Comparison of ENCODE assay signal across 13 cellular contexts in the genomic region with DNA sequence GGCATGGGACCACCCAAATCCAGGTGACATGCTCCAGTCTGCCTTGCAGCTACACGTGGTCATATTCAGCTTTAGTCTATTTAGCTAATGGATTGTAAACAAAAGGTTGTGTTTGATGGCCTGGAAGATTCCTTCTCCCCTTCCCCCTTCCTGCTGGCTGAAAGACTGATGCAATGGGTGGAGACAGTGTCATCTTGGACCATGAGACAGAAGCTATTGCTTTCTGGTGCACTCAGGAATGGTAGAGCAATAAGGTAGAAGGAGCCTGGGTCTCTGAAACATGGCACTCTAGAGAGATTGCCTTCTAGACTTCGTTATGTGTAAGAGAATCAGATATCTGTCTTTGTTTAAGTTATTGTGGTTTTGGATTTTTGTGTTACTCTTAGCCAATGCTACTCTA. TPM values are rescaled to one million over a fixed set of nuclear protein-coding genes. Genes with fewer than 3 reads are reported as not detected.
DNase-seq lines count a peak whose midpoint lies in the region; ATAC-seq and TF ChIP-seq lines count a peak whose summit lies in the region.
"Had no signal": no experiment of that assay in that cellular context is flagged by ENCODE, and none has a peak within 500 bp of the region (broad histone marks: within the 10 kb centered on the region; RNA-seq: fewer than 3 reads in every experiment).

No MANE protein-coding gene starts in this region.

- no peak overlapping the region for H2BK20ac ChIP-seq in H9 (ENCODE audit: low read depth, low read length, poor library complexity, severe bottlenecking)

- H3K9me3 ChIP-seq in H9 (ENCODE audit: control insufficient read depth, low read depth, low read length) (no peaks in the 10 kb centered on the region), WERI-Rb-1 (ENCODE audit: severe bottlenecking) (no peaks in the 10 kb centered on the region)
- H3K9me3 ChIP-seq: Caco-2 had no signal

- H3K36me3 Mint-ChIP-seq in GM23338 (ENCODE audit: low read depth): peaks cover 6% of the 10 kb centered on the region; the same call in 1 of the 3 replicates
- H3K36me3 Mint-ChIP-seq in H9 (ENCODE audit: insufficient read depth in 1 of 3, low read depth in 3 of 3): 0 out of 7 replicates have a peak, but pooled peaks cover 0 to 2% (median 0%) of the 10 kb centered on the region in 3 experiments
- H3K36me3 Mint-ChIP-seq in glutamatergic neuron (ENCODE audit: unreplicated experiment): no peaks in the 10 kb centered on the region

- no peaks in the 10 kb centered on the region for H3F3A ChIP-seq in GM23338 (replicated peaks; ENCODE audit: low read depth)

- H3K27me3 Mint-ChIP-seq in GM23338 (ENCODE audit: insufficient read depth, low read depth, poor library complexity) (no peaks in the 10 kb centered on the region), H9 (ENCODE audit: low read depth) (no peaks in the 10 kb centered on the region), glutamatergic neuron (ENCODE audit: unreplicated experiment) (no peaks in the 10 kb centered on the region)
- H3K27me3 Mint-ChIP-seq: CD4-positive, alpha-beta T cell had no signal

- H3K4ac ChIP-seq in H9 (ENCODE audit: low read depth, low read length): no peak overlapping the region

- peak overlapping the region; percentile 85 for H3K27ac Mint-ChIP-seq in GM23338
- 0 out of 7 replicates have a peak overlapping the region, but pooled peaks of 1 of the 3 experiments have one; percentile 46 for H3K27ac Mint-ChIP-seq in H9
- peak overlapping the region; percentile 67 for H3K27ac Mint-ChIP-seq in glutamatergic neuron (ENCODE audit: unreplicated experiment)
- H3K27ac Mint-ChIP-seq: CD4-positive, alpha-beta T cell had no signal

- WGBS in H9 (ENCODE audit: extremely low coverage, insufficient read length, low lambda C conversion rate): no CpG with 5 or more reads among the region's 2 CpGs

- no peak overlapping the region for H4K8ac ChIP-seq in H9 (replicated peaks; ENCODE audit: insufficient read length, low read depth, low read length)

- H3T11ph ChIP-seq in H9 (ENCODE audit: low read length): no peak overlapping the region

- H3K56ac ChIP-seq in H9 (ENCODE audit: insufficient read length, low read depth, low read length): no peak overlapping the region

- H3K27me3 ChIP-seq in GM23338 (ENCODE audit: insufficient read depth) (no peaks in the 10 kb centered on the region), H9 (ENCODE audit: insufficient read depth, low read length) (no peaks in the 10 kb centered on the region), WERI-Rb-1 (ENCODE audit: insufficient read depth, low read depth, severe bottlenecking) (no peaks in the 10 kb centered on the region)

- no peak overlapping the region for H3K4me3 ChIP-seq in GM23338
- no peak overlapping the region for H3K4me3 ChIP-seq in WERI-Rb-1 (ENCODE audit: low read depth, low read length)

- no peak overlapping the region for H3K18ac ChIP-seq in H9 (ENCODE audit: insufficient read length, low read depth, low read length)

- H4K91ac ChIP-seq in H9 (ENCODE audit: insufficient read length, low read depth, low read length): no peak overlapping the region

- H3K4me1 Mint-ChIP-seq in GM23338 (peaks cover 12% of the 10 kb centered on the region), H9 (peaks cover 3 to 4% of the 10 kb centered on the region in 2 experiments; a peak in 3 of 4 replicates), glutamatergic neuron (ENCODE audit: low read depth, unreplicated experiment) (peaks cover 20% of the 10 kb centered on the region)

- H3K36me3 ChIP-seq in GM23338 (ENCODE audit: insufficient read depth) (no peaks in the 10 kb centered on the region), WERI-Rb-1 (no peaks in the 10 kb centered on the region)

- H4K20me1 ChIP-seq in GM23338 (replicated peaks; ENCODE audit: insufficient read depth) (no peaks in the 10 kb centered on the region), H9 (ENCODE audit: control insufficient read depth, insufficient read depth, insufficient read length) (no peaks in the 10 kb centered on the region)

- H2AK5ac ChIP-seq in H9 (ENCODE audit: insufficient read length, low read length): peak overlapping the region; percentile 80

- H3K4me1 ChIP-seq in GM23338 (ENCODE audit: insufficient read depth): peaks cover 6% of the 10 kb centered on the region
- peaks cover 5% of the 10 kb centered on the region; the same call in 1 of the 2 replicates for H3K4me1 ChIP-seq in H9 (ENCODE audit: insufficient read depth, low read length)
- H3K4me1 ChIP-seq: Caco-2 had no signal

- TF ChIP-seq CTCF in GM23338 (conservative IDR thresholded peaks at IDR 0.05; ENCODE audit: low read depth in 2 of 2) (no peak), H9 (conservative IDR thresholded peaks at IDR 0.05) (no peak), glutamatergic neuron (IDR thresholded peaks at IDR 0.05; ENCODE audit: partially characterized antibody, unreplicated experiment) (no peak), WERI-Rb-1 (IDR thresholded peaks at IDR 0.05; ENCODE audit: low read depth, low read length) (no peak)

- H2BK120ac ChIP-seq in H9 (ENCODE audit: low read depth, low read length, poor library complexity, severe bottlenecking): no peak overlapping the region

- 0 out of 2 replicates have a peak, but pooled peaks cover 4% of the 10 kb centered on the region for H3K9me2 ChIP-seq in GM23338 (ENCODE audit: insufficient read depth)

- no peaks in the 10 kb centered on the region for H3K23me2 ChIP-seq in H9 (ENCODE audit: insufficient read length, low read depth, low read length, poor library complexity, severe bottlenecking)

- no peak overlapping the region for H2AFZ ChIP-seq in GM23338
- no peak overlapping the region for H2AFZ ChIP-seq in H9 (ENCODE audit: low read length)

- H3K4me3 Mint-ChIP-seq in GM23338 (no peak overlapping the region), H9 (no peak overlapping the region), glutamatergic neuron (ENCODE audit: unreplicated experiment) (peak overlapping the region; percentile 35)
- H3K4me3 Mint-ChIP-seq: CD4-positive, alpha-beta T cell had no signal

- no peak overlapping the region for H3K23ac ChIP-seq in H9 (ENCODE audit: insufficient read length, low read depth, low read length)

- ATAC-seq in GM23338 (no peak), GM21786 (IDR thresholded peaks at IDR 0.05; ENCODE audit: unreplicated experiment) (no peak)

- H2BK12ac ChIP-seq in H9 (ENCODE audit: insufficient read length, low read depth, low read length): no peak overlapping the region

- H3K9me3 Mint-ChIP-seq in GM23338: no peaks in the 10 kb centered on the region
- H3K9me3 Mint-ChIP-seq in H9: no peaks in the 10 kb centered on the region
- peaks cover 6% of the 10 kb centered on the region for H3K9me3 Mint-ChIP-seq in glutamatergic neuron (ENCODE audit: unreplicated experiment)
- H3K9me3 Mint-ChIP-seq: CD4-positive, alpha-beta T cell had no signal

- H3K4me2 ChIP-seq in GM23338 (no peak overlapping the region), H9 (ENCODE audit: insufficient read depth, insufficient read length, low read length) (no peak overlapping the region)

- no peak overlapping the region for H4K5ac ChIP-seq in H9 (ENCODE audit: insufficient read length, low read depth, low read length)

- H3K14ac ChIP-seq in H9 (ENCODE audit: insufficient read depth, low read length): no peak overlapping the region

- H2BK5ac ChIP-seq in H9 (ENCODE audit: insufficient read length, low read length): no peak overlapping the region

- DNase-seq in GM23338 (ENCODE audit: low spot score) (no peak), H9 (no peak), OCI-M1 (lab: John Stamatoyannopoulos, UW) (peak; percentile 10), glutamatergic neuron (no peak), NCI-H226 (no peak), WERI-Rb-1 (no peak)
- DNase-seq: ACHN; CD4-positive, alpha-beta T cell; HCEC 1CT had no signal

- H3K79me1 ChIP-seq in H9 (ENCODE audit: insufficient read depth, low read depth, low read length, poor library complexity, severe bottlenecking): no peaks in the 10 kb centered on the region

- H3K27ac ChIP-seq in GM23338 (ENCODE audit: low read depth) (no peak overlapping the region), H9 (ENCODE audit: insufficient read length, low read depth, low read length) (no peak overlapping the region), WERI-Rb-1 (no peak overlapping the region)
- H3K27ac ChIP-seq: C4-2B had no signal

- H3K9ac ChIP-seq in H9 (ENCODE audit: extremely low read depth, insufficient read length, low read length): no peak overlapping the region

- H2BK15ac ChIP-seq in H9 (ENCODE audit: low read depth, low read length): no peak overlapping the region

- H3K79me2 ChIP-seq in GM23338 (replicated peaks; ENCODE audit: insufficient read depth) (no peaks in the 10 kb centered on the region), H9 (ENCODE audit: insufficient read depth, low read length) (no peaks in the 10 kb centered on the region)

TF ChIP-seq in GM23338, 12 proteins besides CTCF, POLR2A, EP300 and RAD21 (continues in another document):
- TF ChIP-seq ZNF331 (CRISPR knock-in tag; IDR thresholded peaks at IDR 0.05; ENCODE audit: low read depth) (no peak), EZH2 (IDR thresholded peaks at IDR 0.05; ENCODE audit: low read depth, unreplicated experiment) (no peak), POLR2AphosphoS5 (IDR thresholded peaks at IDR 0.05; ENCODE audit: low read depth) (no peak), STAT1 (IDR thresholded peaks at IDR 0.05; ENCODE audit: unreplicated experiment) (no peak)

RNA-seq across cellular contexts. Expression of a gene that starts 25.7 kb away (rescaled TPM):
- total RNA-seq in GM23338 (2014; rRNA removed; shearing (Covaris generic)): 2.4 TPM in 2 replicates
- polyA plus RNA-seq in GM23338 (2016; fragmentation: Nextera tagmentation; extraction: Ambion mirVana): 1.2 TPM in 2 replicates
- total RNA-seq in H9 (2021) (0.11 and 0.22 TPM in 2 replicates), glutamatergic neuron (ENCODE audit: unreplicated experiment) (2.4 TPM)
- total RNA-seq: Caco-2, HT-29 had no signal
